Comparison of ENCODE assay signal across 30 cellular contexts in genomic region chr12:51036165-51036765, GRCh38.
"Had no signal": no experiment of that assay in that cellular context is flagged by ENCODE, and none has a peak within 500 bp of the region (broad histone marks: within the 10 kb centered on the region; RNA-seq: fewer than 3 reads in every experiment).

No MANE protein-coding gene starts in this region.

- H3K27ac ChIP-seq: heart left ventricle, left ventricle myocardium inferior, pancreas, prostate gland, sigmoid colon, tibial nerve, uterus had no signal

- H3K4me3 Mint-ChIP-seq: immature natural killer cell; naive B cell; natural killer cell; stimulated activated memory B cell treated with anti-CD40 and anti-IgM and Interleukin-4, amounts not matched to agents 10 μg/mL and 1 μg/mL and 100 μg/mL, for 72 hours; stimulated activated naive CD8-positive, alpha-beta T cell treated with anti-CD3 and anti-CD28 coated beads, Interleukin-15, amount 100 ng/mL, for 72 hours; type B pancreatic cell had no signal

- H3K27ac Mint-ChIP-seq: immature natural killer cell; naive B cell; natural killer cell; stimulated activated memory B cell treated with anti-CD40 and anti-IgM and Interleukin-4, amounts not matched to agents 10 μg/mL and 1 μg/mL and 100 μg/mL, for 72 hours; stimulated activated naive CD8-positive, alpha-beta T cell treated with anti-CD3 and anti-CD28 coated beads, Interleukin-15, amount 100 ng/mL, for 72 hours; type B pancreatic cell had no signal

- H3K4me1 Mint-ChIP-seq: immature natural killer cell; naive B cell; natural killer cell; stimulated activated memory B cell treated with anti-CD40 and anti-IgM and Interleukin-4, amounts not matched to agents 10 μg/mL and 1 μg/mL and 100 μg/mL, for 72 hours; stimulated activated naive CD8-positive, alpha-beta T cell treated with anti-CD3 and anti-CD28 coated beads, Interleukin-15, amount 100 ng/mL, for 72 hours had no signal

- H3K9me3 ChIP-seq: heart left ventricle, left ventricle myocardium inferior, pancreas, prostate gland, sigmoid colon, tibial nerve, uterus had no signal

- H3K4me3 ChIP-seq: heart left ventricle, left ventricle myocardium inferior, lung, pancreas, prostate gland, sigmoid colon, smooth muscle cell, tibial nerve, uterus had no signal

- FAIRE-seq: islet of Langerhans, kidney, pancreas had no signal

- H3K4me2 ChIP-seq: smooth muscle cell had no signal

- ATAC-seq: heart left ventricle; natural killer cell; pancreas; right cardiac atrium; stimulated activated memory B cell treated with anti-CD40 and anti-IgM and Interleukin-4, amounts not matched to agents 10 μg/mL and 1 μg/mL and 100 μg/mL, for 72 hours; stimulated activated naive CD8-positive, alpha-beta T cell treated with anti-CD3 and anti-CD28 coated beads, Interleukin-15, amount 100 ng/mL, for 72 hours had no signal

- H3K4me1 ChIP-seq: heart left ventricle, left ventricle myocardium inferior, pancreas, prostate gland, sigmoid colon, tibial nerve, uterus had no signal

- H3K36me3 ChIP-seq: heart left ventricle, left ventricle myocardium inferior, pancreas, prostate gland, sigmoid colon, tibial nerve, uterus had no signal

- DNase-seq: heart left ventricle; hypothalamus; immature natural killer cell; kidney; left ventricle myocardium inferior; mesendoderm; midbrain; naive B cell; natural killer cell; nucleus accumbens; pancreas; posterior cingulate gyrus; retina; right cardiac atrium; sigmoid colon; stimulated activated CD4-positive, alpha-beta T cell treated with anti-CD3 and anti-CD28 coated beads, Interleukin-1b, Interleukin-23, amount 100 ng/mL, for 48 hours; stimulated activated CD4-positive, alpha-beta T cell treated with anti-CD3 and anti-CD28 coated beads, Interleukin-2, amount 100 ng/mL, for 48 hours; stimulated activated CD4-positive, alpha-beta T cell treated with anti-CD3 and anti-CD28 coated beads, Interleukin-4, amount 100 ng/mL, for 4 hours; stimulated activated CD8-positive, alpha-beta memory T cell treated with anti-CD3 and anti-CD28 coated beads, Interleukin-4, amount 100 ng/mL, for 48 hours; stimulated activated naive CD4-positive, alpha-beta T cell treated with Interleukin-2 at 50 U/mL for 16 hours; stimulated activated naive CD8-positive, alpha-beta T cell treated with anti-CD3 and anti-CD28 coated beads, Interleukin-15, amount 100 ng/mL, for 72 hours; substantia nigra; uterus had no signal

- H3K27me3 ChIP-seq: heart left ventricle, pancreas, sigmoid colon, tibial nerve, uterus had no signal

- H3K9me3 Mint-ChIP-seq: immature natural killer cell; naive B cell; natural killer cell; stimulated activated memory B cell treated with anti-CD40 and anti-IgM and Interleukin-4, amounts not matched to agents 10 μg/mL and 1 μg/mL and 100 μg/mL, for 72 hours; stimulated activated naive CD8-positive, alpha-beta T cell treated with anti-CD3 and anti-CD28 coated beads, Interleukin-15, amount 100 ng/mL, for 72 hours; type B pancreatic cell had no signal

- H3K36me3 Mint-ChIP-seq: immature natural killer cell; naive B cell; natural killer cell; stimulated activated memory B cell treated with anti-CD40 and anti-IgM and Interleukin-4, amounts not matched to agents 10 μg/mL and 1 μg/mL and 100 μg/mL, for 72 hours; type B pancreatic cell had no signal

- H3K27me3 Mint-ChIP-seq: naive B cell; stimulated activated memory B cell treated with anti-CD40 and anti-IgM and Interleukin-4, amounts not matched to agents 10 μg/mL and 1 μg/mL and 100 μg/mL, for 72 hours; stimulated activated naive CD8-positive, alpha-beta T cell treated with anti-CD3 and anti-CD28 coated beads, Interleukin-15, amount 100 ng/mL, for 72 hours; type B pancreatic cell had no signal
